ENCODE assay signal across 1 cellular context in genomic region chr7:113918946-113919345, GRCh38.
TF ChIP-seq lines count a peak whose summit lies in the region.

Gene PPP1R3A (minus strand): TSS chr7:113919009. CDS start chr7:113918996, 13 bp downstream.

TF ChIP-seq in HCT116, 20 proteins besides CTCF, POLR2A, EP300 and RAD21 (continued from another document):
- TF ChIP-seq, protein P1, sequence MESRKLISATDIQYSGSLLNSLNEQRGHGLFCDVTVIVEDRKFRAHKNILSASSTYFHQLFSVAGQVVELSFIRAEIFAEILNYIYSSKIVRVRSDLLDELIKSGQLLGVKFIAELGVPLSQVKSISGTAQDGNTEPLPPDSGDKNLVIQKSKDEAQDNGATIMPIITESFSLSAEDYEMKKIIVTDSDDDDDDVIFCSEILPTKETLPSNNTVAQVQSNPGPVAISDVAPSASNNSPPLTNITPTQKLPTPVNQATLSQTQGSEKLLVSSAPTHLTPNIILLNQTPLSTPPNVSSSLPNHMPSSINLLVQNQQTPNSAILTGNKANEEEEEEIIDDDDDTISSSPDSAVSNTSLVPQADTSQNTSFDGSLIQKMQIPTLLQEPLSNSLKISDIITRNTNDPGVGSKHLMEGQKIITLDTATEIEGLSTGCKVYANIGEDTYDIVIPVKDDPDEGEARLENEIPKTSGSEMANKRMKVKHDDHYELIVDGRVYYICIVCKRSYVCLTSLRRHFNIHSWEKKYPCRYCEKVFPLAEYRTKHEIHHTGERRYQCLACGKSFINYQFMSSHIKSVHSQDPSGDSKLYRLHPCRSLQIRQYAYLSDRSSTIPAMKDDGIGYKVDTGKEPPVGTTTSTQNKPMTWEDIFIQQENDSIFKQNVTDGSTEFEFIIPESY (IDR thresholded peaks at IDR 0.05; ENCODE audit: extremely low read depth, insufficient replicate concordance, low read length): no peak
- no peak for TF ChIP-seq SP1 (IDR thresholded peaks at IDR 0.05; ENCODE audit: low read depth)
- TF ChIP-seq SRF (IDR thresholded peaks at IDR 0.05; ENCODE audit: low read depth): no peak
- TF ChIP-seq ZFX (IDR thresholded peaks at IDR 0.05): no peak
- no peak for TF ChIP-seq SIN3A (IDR thresholded peaks at IDR 0.05; ENCODE audit: low read depth)
- no peak for TF ChIP-seq YY1 (IDR thresholded peaks at IDR 0.05; ENCODE audit: extremely low read depth, insufficient replicate concordance, low read depth, low read length)
- no peak for TF ChIP-seq EZH2 (IDR thresholded peaks at IDR 0.05)
- no peak for TF ChIP-seq ZNF274 (IDR thresholded peaks at IDR 0.05; ENCODE audit: low read depth, low read length)
- no peak for TF ChIP-seq JUND (IDR thresholded peaks at IDR 0.05)
- TF ChIP-seq TCF7L2 (IDR thresholded peaks at IDR 0.05; ENCODE audit: borderline replicate concordance, extremely low read depth, insufficient read depth, insufficient read length): no peak
- TF ChIP-seq CEBPB (IDR thresholded peaks at IDR 0.05; ENCODE audit: low read depth): no peak
- TF ChIP-seq EZH2phosphoT487 (IDR thresholded peaks at IDR 0.05; ENCODE audit: borderline replicate concordance): no peak
TF ChIP-seq in HCT116: peak in this region for 0.
